10 cellular contexts compared by ENCODE assay signal in genomic region chr2:85753035-85753524, GRCh38. TPM values are rescaled to one million over a fixed set of nuclear protein-coding genes. Genes with fewer than 3 reads are reported as not detected.
A peak's percentile ranks its signal among the peaks of the same experiment; 100 is the strongest.
DNase-seq lines count a peak whose midpoint lies in the region; ATAC-seq and TF ChIP-seq lines count a peak whose summit lies in the region.
"Had no signal": no experiment of that assay in that cellular context is flagged by ENCODE, and none has a peak within 500 bp of the region (broad histone marks: within the 10 kb centered on the region; RNA-seq: fewer than 3 reads in every experiment).

No MANE protein-coding gene starts in this region.

- peaks cover 29% of the 10 kb centered on the region for H4K20me1 ChIP-seq in smooth muscle cell (ENCODE audit: low read depth)

- peaks cover 4% of the 10 kb centered on the region; the same call in 1 of the 2 replicates for H3K4me1 ChIP-seq in iPS-20b (ENCODE audit: insufficient read depth, low read length)
- H3K4me1 ChIP-seq in smooth muscle cell (ENCODE audit: low read depth), result peaks cover 11% of the 10 kb centered on the region

- ATAC-seq in HG03342 (IDR thresholded peaks at IDR 0.05; ENCODE audit: unreplicated experiment) (no peak), HG03457 (IDR thresholded peaks at IDR 0.05; ENCODE audit: unreplicated experiment) (no peak)

- H3K79me2 ChIP-seq in smooth muscle cell (ENCODE audit: low read depth), result peaks cover 14% of the 10 kb centered on the region

- H3K9ac ChIP-seq in iPS-20b (ENCODE audit: low read depth, low read length), result peak overlapping the region; percentile 53; the same call in 1 of the 2 replicates
- no peak overlapping the region for H3K9ac ChIP-seq in smooth muscle cell (ENCODE audit: low read depth)

- no peaks in the 10 kb centered on the region for H3F3A ChIP-seq in smooth muscle cell (ENCODE audit: low read depth)

- H3K27ac ChIP-seq in iPS-20b (ENCODE audit: low read length) (no peak overlapping the region), smooth muscle cell (ENCODE audit: low read depth) (no peak overlapping the region)

- H3K4me3 ChIP-seq in H7 (ENCODE audit: insufficient read depth, low read depth, low read length) (peak overlapping the region; percentile 62), iPS-20b (ENCODE audit: low read length) (peak overlapping the region; percentile 82), smooth muscle cell (peak overlapping the region; percentile 66)

- H3K36me3 ChIP-seq in H7 (replicated peaks; ENCODE audit: control insufficient read depth, insufficient read depth, low read length) (no peaks in the 10 kb centered on the region), iPS-20b (ENCODE audit: insufficient read depth, low read depth, low read length) (no peaks in the 10 kb centered on the region), smooth muscle cell (ENCODE audit: low read depth) (no peaks in the 10 kb centered on the region)

- H2AFZ ChIP-seq in smooth muscle cell (ENCODE audit: low read depth), result peak overlapping the region; percentile 89

- H3K27me3 ChIP-seq in H7 (ENCODE audit: control insufficient read depth, insufficient read depth, low read length), result peaks cover 68% of the 10 kb centered on the region
- peaks cover 80% of the 10 kb centered on the region for H3K27me3 ChIP-seq in iPS-20b (ENCODE audit: insufficient read depth, low read length)
- H3K27me3 ChIP-seq in smooth muscle cell (ENCODE audit: low read depth), result peaks cover 23% of the 10 kb centered on the region

- peak overlapping the region; percentile 98 for H3K4me2 ChIP-seq in smooth muscle cell

- TF ChIP-seq CTCF in smooth muscle cell (IDR thresholded peaks at IDR 0.05; ENCODE audit: borderline replicate concordance, insufficient read depth, poor library complexity, severe bottlenecking), result no peak

- 6% methylated on average over 29 of the region's 29 CpGs for WGBS in smooth muscle cell (ENCODE audit: low lambda C conversion rate)

- H3K9me3 ChIP-seq in iPS-20b (ENCODE audit: insufficient read depth, low read depth, low read length), result no peaks in the 10 kb centered on the region
- H3K9me3 ChIP-seq in smooth muscle cell (replicated peaks; ENCODE audit: low read depth), result no peaks in the 10 kb centered on the region

- DNase-seq in H7 (no peak), smooth muscle cell (lab: John Stamatoyannopoulos, UW; ENCODE audit: unreplicated experiment) (no peak)
- DNase-seq in activated T-cell treated with anti-CD3 and anti-CD28 coated beads, Interleukin-2, amount 50 U/mL, for 48 hours, result peak; percentile 20 to 22
- no peak for DNase-seq in NK-92 treated with Interleukin-12 subunit alpha and Interleukin-12 subunit beta, amount 100 ng/mL, for 24 hours (lab: John Stamatoyannopoulos, UW)
- DNase-seq: activated effector memory CD4-positive, alpha-beta T cell treated with Interleukin-2 at 50 U/mL for 16 hours; NCI-H1930 had no signal

RNA-seq across cellular contexts. Expression of gene ATOH8, which starts 0.7 kb away (rescaled TPM):
- total RNA-seq in H7 (2014; rRNA removed; shearing (Covaris generic)), result 0.33 and 1.1 TPM in 2 replicates
- total RNA-seq in smooth muscle cell, result 5.2 and 6.5 TPM in 2 replicates
- 4.6 and 5.2 TPM in 2 replicates for polyA plus RNA-seq in smooth muscle cell

RNA-seq across cellular contexts. Expression of gene GNLY, which starts 58.9 kb away (rescaled TPM):
- not detected in 2 replicates for total RNA-seq in H7 (2014; rRNA removed; shearing (Covaris generic))
- total RNA-seq in smooth muscle cell, result not detected in 2 replicates
- not detected in 2 replicates for polyA plus RNA-seq in smooth muscle cell
- total RNA-seq: renal cortical epithelial cell had no signal

Comparison
In these comparisons a context has a peak if more than half of its experiments do, and no peak if none do; other contexts are left out.
1. DNase-seq: peak in activated T-cell treated with anti-CD3 and anti-CD28 coated beads, Interleukin-2, amount 50 U/mL, for 48 hours (2 of 2); none in H7 (single experiment), smooth muscle cell (single experiment) and NK-92 treated with Interleukin-12 subunit alpha and Interleukin-12 subunit beta, amount 100 ng/mL, for 24 hours (single experiment).
2. Peak in every context shown above with its lines, with median percentiles within 50 percentile points of each other: H3K4me3 ChIP-seq.